In the genomic region with DNA sequence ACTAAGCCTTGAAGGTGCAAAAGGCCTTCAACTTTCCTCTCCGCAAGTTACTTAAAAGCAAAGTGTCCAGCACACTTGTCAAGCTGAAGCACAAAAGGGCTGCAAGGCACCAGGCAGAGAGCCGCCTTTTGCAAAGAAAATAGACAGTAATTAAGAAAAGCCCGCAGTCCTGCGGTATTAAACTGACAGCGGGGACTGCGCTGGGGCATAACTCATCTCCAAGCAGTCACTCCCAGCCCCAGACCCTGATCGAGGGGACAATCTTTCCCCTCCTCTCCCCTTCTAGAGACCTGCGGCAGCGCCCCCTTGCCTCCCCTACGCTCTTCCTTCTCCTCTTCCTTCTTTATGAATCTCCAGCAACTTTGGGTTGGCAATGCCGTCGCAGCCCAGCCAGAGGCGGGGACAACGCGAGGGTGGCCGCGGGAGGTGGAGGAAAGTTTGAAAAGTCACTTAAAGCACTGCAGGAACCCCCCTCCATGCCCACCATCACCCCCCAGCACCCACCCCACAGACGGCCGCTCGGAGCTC, we compare ENCODE assay signal across 8 cellular contexts.
A peak's percentile ranks its signal among the peaks of the same experiment; 100 is the strongest.
DNase-seq lines count a peak whose midpoint lies in the region; ATAC-seq and TF ChIP-seq lines count a peak whose summit lies in the region.

No MANE protein-coding gene starts in this region.

- H3K27me3 ChIP-seq in Peyer's patch = no peaks in the 10 kb centered on the region

- no peak for TF ChIP-seq POLR2A in Peyer's patch (IDR thresholded peaks at IDR 0.05)

- H3K27ac Mint-ChIP-seq in naive thymus-derived CD8-positive, alpha-beta T cell = peak overlapping the region in 8 of 10 donors; percentile 13 to 89 (median 32)

- peaks cover 16 to 25% (median 18%) of the 10 kb centered on the region in 4 donors for H3K4me1 Mint-ChIP-seq in naive thymus-derived CD8-positive, alpha-beta T cell

- peaks cover 0 to 4% (median 0%) of the 10 kb centered on the region in 4 donors for H3K4me1 ChIP-seq in Peyer's patch

- peak; percentile 7 for DNase-seq in DMS79 treated with DMSO at 0.1 percent for 48 hours (lab: John Stamatoyannopoulos, UW)
- DNase-seq in DMS79 (lab: John Stamatoyannopoulos, UW) = no peak
- DNase-seq in Peyer's patch = peak in 1 of 3 donors; percentile 48
- DNase-seq in ecto neural progenitor cell (ENCODE audit: low spot score) = peak; percentile 76
- DNase-seq in naive thymus-derived CD8-positive, alpha-beta T cell = peak in 4 of 10 donors; percentile 7 to 20 (median 16)
- no peak for DNase-seq in AG20443 (ENCODE audit: low spot score)

- H3K27ac ChIP-seq in Peyer's patch = peak overlapping the region in 3 of 4 donors; percentile 46 to 81 (median 75)

- peaks cover 3 to 56% (median 27%) of the 10 kb centered on the region in 5 donors for H3K27me3 Mint-ChIP-seq in naive thymus-derived CD8-positive, alpha-beta T cell

- ATAC-seq in naive thymus-derived CD8-positive, alpha-beta T cell = peak; percentile 9 to 15
- ATAC-seq in GM19463 (IDR thresholded peaks at IDR 0.05; ENCODE audit: unreplicated experiment) (no peak), HG03521 (IDR thresholded peaks at IDR 0.05; ENCODE audit: unreplicated experiment) (no peak)

- POLR2A ChIA-PET in naive thymus-derived CD8-positive, alpha-beta T cell (lab: Charles Lee) = interaction anchor here (3.5 kb wide), 1 partner anchor 201 kb away, joined by 15 read pairs; a partner anchor contains a TSS

- no peaks in the 10 kb centered on the region for H3K36me3 ChIP-seq in Peyer's patch

- TF ChIP-seq CTCF in Peyer's patch (IDR thresholded peaks at IDR 0.05) = no peak

- no peaks in the 10 kb centered on the region for H3K9me3 Mint-ChIP-seq in naive thymus-derived CD8-positive, alpha-beta T cell

- H3K4me3 ChIP-seq in Peyer's patch = peak overlapping the region; percentile 57 to 81 (median 69)

- peak overlapping the region; percentile 85 to 94 (median 91) for H3K4me3 Mint-ChIP-seq in naive thymus-derived CD8-positive, alpha-beta T cell

- peaks cover 0 to 1% (median 0%) of the 10 kb centered on the region in 3 donors for H3K36me3 Mint-ChIP-seq in naive thymus-derived CD8-positive, alpha-beta T cell

- H3K9me3 ChIP-seq in Peyer's patch = no peaks in the 10 kb centered on the region

Comparison
In these comparisons a context has a peak if more than half of its experiments do, and no peak if none do; other contexts are left out.
1. DNase-seq: peak in DMS79 treated with DMSO at 0.1 percent for 48 hours (single experiment) and ecto neural progenitor cell (single experiment); none in DMS79 (single experiment) and AG20443 (single experiment).
2. ATAC-seq: peak in naive thymus-derived CD8-positive, alpha-beta T cell (2 of 2); none in GM19463 (single experiment) and HG03521 (single experiment).